In the genomic region with DNA sequence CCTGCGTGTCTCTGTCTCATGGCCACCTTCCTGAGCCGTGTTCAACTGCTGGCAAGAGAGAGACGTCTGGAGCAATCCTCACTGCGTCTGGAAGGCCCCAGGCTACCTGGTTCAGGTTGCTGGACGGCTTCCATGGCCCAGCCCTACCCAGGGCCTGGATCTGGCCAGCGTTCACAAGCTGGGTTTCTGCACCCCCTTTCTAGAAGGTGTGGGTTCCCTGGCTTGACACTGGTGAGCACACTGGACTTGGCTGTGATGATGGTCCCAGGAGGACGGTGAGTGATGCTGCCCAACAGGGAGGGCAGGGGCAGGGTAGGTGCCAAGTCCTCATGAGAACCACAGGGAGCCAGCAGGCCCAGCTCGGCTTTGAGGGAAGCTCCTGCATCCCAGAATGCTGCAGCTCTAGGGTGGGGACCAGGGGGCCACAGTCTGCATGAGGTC, we compare ENCODE assay signal across 20 cellular contexts.
DNase-seq lines count a peak whose midpoint lies in the region; ATAC-seq and TF ChIP-seq lines count a peak whose summit lies in the region.
"Had no signal": no experiment of that assay in that cellular context is flagged by ENCODE, and none has a peak within 500 bp of the region (broad histone marks: within the 10 kb centered on the region; RNA-seq: fewer than 3 reads in every experiment).

No MANE protein-coding gene starts in this region.

- TF ChIP-seq CTCF in BE2C (IDR thresholded peaks at IDR 0.05; ENCODE audit: low read depth, low read length) (no peak), WERI-Rb-1 (IDR thresholded peaks at IDR 0.05; ENCODE audit: low read depth, low read length) (no peak), epithelial cell of esophagus (IDR thresholded peaks at IDR 0.05; ENCODE audit: insufficient read depth, low read depth, low read length, missing control alignments) (no peak)

- no peaks in the 10 kb centered on the region for H3K4me1 ChIP-seq in BE2C

- H3K36me3 ChIP-seq in BE2C (no peaks in the 10 kb centered on the region), WERI-Rb-1 (no peaks in the 10 kb centered on the region)

- H3K9me3 ChIP-seq in BE2C, result 0 out of 2 replicates have a peak, but pooled peaks cover 3% of the 10 kb centered on the region
- peaks cover 7% of the 10 kb centered on the region for H3K9me3 ChIP-seq in WERI-Rb-1 (ENCODE audit: severe bottlenecking)

- no peak overlapping the region for H3K27ac ChIP-seq in WERI-Rb-1

- ATAC-seq in GM21367 (IDR thresholded peaks at IDR 0.05; ENCODE audit: unreplicated experiment) (no peak), GM19351 (IDR thresholded peaks at IDR 0.05; ENCODE audit: unreplicated experiment) (no peak), HG03521 (IDR thresholded peaks at IDR 0.05; ENCODE audit: unreplicated experiment) (no peak)
- ATAC-seq: GM12878, HCT116, K562 had no signal

- H3K4me3 ChIP-seq in BE2C (ENCODE audit: low read depth, low read length) (no peak overlapping the region), WERI-Rb-1 (ENCODE audit: low read depth, low read length) (no peak overlapping the region), epithelial cell of esophagus (ENCODE audit: low read length) (no peak overlapping the region)
- H3K4me3 ChIP-seq: GM12878, K562 had no signal

- intact Hi-C loops in posterior vena cava (cut with DNase I), result no loop called here

- no peaks in the 10 kb centered on the region for H3K27me3 ChIP-seq in BE2C
- H3K27me3 ChIP-seq in WERI-Rb-1 (ENCODE audit: insufficient read depth, low read depth, severe bottlenecking), result no peaks in the 10 kb centered on the region

- DNase-seq in BE2C (peak; percentile 4), WERI-Rb-1 (peak; percentile 1), epithelial cell of esophagus (ENCODE audit: low read depth) (peak; percentile 75), posterior vena cava (ENCODE audit: low spot score) (peak; percentile 76), HK-2 (ENCODE audit: unreplicated experiment) (no peak)
- DNase-seq: AML-193; Calu3; CD4-positive, CD25-positive, alpha-beta regulatory T cell; DMS79; NCI-H1048; NCI-H146; NCI-H2107; NCI-H69; NK-92 treated with Interleukin-12 subunit alpha and Interleukin-12 subunit beta, amount 100 ng/mL, for 24 hours had no signal
